Comparison of ENCODE assay signal across 1 cellular context in genomic region chr1:84876353-84876752, GRCh38.
TF ChIP-seq lines count a peak whose summit lies in the region.

No MANE protein-coding gene starts in this region.

TF ChIP-seq in GM12878, 131 proteins besides CTCF, POLR2A, EP300 and RAD21:
- TF ChIP-seq E2F4 (IDR thresholded peaks at IDR 0.05; ENCODE audit: low read depth, low read length) (no peak), STAT1 (conservative IDR thresholded peaks at IDR 0.05) (no peak), CUX1 (IDR thresholded peaks at IDR 0.05; ENCODE audit: insufficient replicate concordance, low read depth, low read length) (no peak), GABPA (IDR thresholded peaks at IDR 0.05; ENCODE audit: low read depth) (no peak), SMAD1 (IDR thresholded peaks at IDR 0.05; ENCODE audit: low read depth, partially characterized antibody) (no peak), MYB (IDR thresholded peaks at IDR 0.05; ENCODE audit: borderline replicate concordance, low read depth, low read length) (no peak), PKNOX1 (IDR thresholded peaks at IDR 0.05) (no peak), PML (IDR thresholded peaks at IDR 0.05; ENCODE audit: low read length) (no peak), ZNF622 (IDR thresholded peaks at IDR 0.05) (no peak), ZBED1 (IDR thresholded peaks at IDR 0.05; ENCODE audit: borderline replicate concordance) (no peak), CBX3 (IDR thresholded peaks at IDR 0.05; ENCODE audit: borderline replicate concordance, low read depth) (no peak), YY1 (IDR thresholded peaks at IDR 0.05; ENCODE audit: low read depth, low read length) (no peak)
